1 cellular context compared by ENCODE assay signal in the genomic region with DNA sequence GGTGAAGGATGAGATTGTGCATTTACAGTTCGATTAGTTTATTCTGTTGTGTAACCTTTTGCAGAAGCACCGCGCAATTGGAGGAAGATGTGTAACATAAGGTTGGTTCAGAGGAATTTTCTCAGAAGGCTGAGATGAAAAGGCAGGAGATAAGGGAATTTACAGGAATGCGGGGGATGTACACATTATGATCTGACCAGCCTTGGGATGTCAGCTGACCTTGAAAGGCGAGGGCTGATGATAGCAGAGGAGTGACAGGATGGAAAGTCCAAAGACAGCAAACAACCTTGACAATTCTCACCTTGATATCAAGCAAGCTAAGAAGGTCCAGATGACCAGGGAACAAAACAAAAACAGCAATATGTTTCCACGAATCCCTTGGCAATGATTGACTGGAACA.
TF ChIP-seq lines count a peak whose summit lies in the region.

No MANE protein-coding gene starts in this region.

TF ChIP-seq in K562, 482 proteins besides CTCF, POLR2A, EP300 and RAD21 (continued from another document and continues in another):
- TF ChIP-seq, protein P1, sequence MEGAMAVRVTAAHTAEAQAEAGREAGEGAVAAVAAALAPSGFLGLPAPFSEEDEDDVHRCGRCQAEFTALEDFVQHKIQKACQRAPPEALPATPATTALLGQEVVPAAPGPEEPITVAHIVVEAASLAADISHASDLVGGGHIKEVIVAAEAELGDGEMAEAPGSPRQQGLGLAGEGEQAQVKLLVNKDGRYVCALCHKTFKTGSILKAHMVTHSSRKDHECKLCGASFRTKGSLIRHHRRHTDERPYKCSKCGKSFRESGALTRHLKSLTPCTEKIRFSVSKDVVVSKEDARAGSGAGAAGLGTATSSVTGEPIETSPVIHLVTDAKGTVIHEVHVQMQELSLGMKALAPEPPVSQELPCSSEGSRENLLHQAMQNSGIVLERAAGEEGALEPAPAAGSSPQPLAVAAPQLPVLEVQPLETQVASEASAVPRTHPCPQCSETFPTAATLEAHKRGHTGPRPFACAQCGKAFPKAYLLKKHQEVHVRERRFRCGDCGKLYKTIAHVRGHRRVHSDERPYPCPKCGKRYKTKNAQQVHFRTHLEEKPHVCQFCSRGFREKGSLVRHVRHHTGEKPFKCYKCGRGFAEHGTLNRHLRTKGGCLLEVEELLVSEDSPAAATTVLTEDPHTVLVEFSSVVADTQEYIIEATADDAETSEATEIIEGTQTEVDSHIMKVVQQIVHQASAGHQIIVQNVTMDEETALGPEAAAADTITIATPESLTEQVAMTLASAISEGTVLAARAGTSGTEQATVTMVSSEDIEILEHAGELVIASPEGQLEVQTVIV (CRISPR knock-in tag; IDR thresholded peaks at IDR 0.05; ENCODE audit: borderline replicate concordance): no peak
- TF ChIP-seq SNIP1 (IDR thresholded peaks at IDR 0.05; ENCODE audit: low read depth) (no peak), E2F3 (CRISPR knock-in tag; IDR thresholded peaks at IDR 0.05) (no peak), SMARCA5 (IDR thresholded peaks at IDR 0.05) (no peak), ZNF121 (CRISPR knock-in tag; conservative IDR thresholded peaks at IDR 0.05) (no peak), ZKSCAN3 (CRISPR knock-in tag; IDR thresholded peaks at IDR 0.05) (no peak), FOXA1 (IDR thresholded peaks at IDR 0.05; ENCODE audit: borderline replicate concordance) (no peak), ZNF431 (CRISPR knock-in tag; IDR thresholded peaks at IDR 0.05) (no peak), ZNF644 (tag; IDR thresholded peaks at IDR 0.05; ENCODE audit: low read depth) (no peak), ZBED1 (IDR thresholded peaks at IDR 0.05) (no peak), MEIS2 (IDR thresholded peaks at IDR 0.05; ENCODE audit: partially characterized antibody) (peak; percentile 22), MAZ (CRISPR knock-in tag; conservative IDR thresholded peaks at IDR 0.05 in 1 of 2, IDR thresholded peaks at IDR 0.05 in 1 of 2) (no peak), RFX1 (IDR thresholded peaks at IDR 0.05) (no peak), LARP7 (IDR thresholded peaks at IDR 0.05) (no peak), CBX3 (IDR thresholded peaks at IDR 0.05; ENCODE audit: borderline replicate concordance in 1 of 2, low read length in 2 of 2) (no peak), ZC3H11A (IDR thresholded peaks at IDR 0.05; ENCODE audit: low read depth, low read length) (no peak), NFE2L1 (tag; IDR thresholded peaks at IDR 0.05; ENCODE audit: borderline replicate concordance, low read depth) (no peak), NFIC (IDR thresholded peaks at IDR 0.05) (no peak), ATF1 (CRISPR knock-in tag; IDR thresholded peaks at IDR 0.05) (no peak), ATF1 (tag; IDR thresholded peaks at IDR 0.05) (no peak), ZZZ3 (IDR thresholded peaks at IDR 0.05) (no peak), ZNF76 (CRISPR knock-in tag; IDR thresholded peaks at IDR 0.05; ENCODE audit: borderline replicate concordance) (no peak), CHD4 (IDR thresholded peaks at IDR 0.05; ENCODE audit: insufficient read depth, insufficient replicate concordance, low read depth, low read length, poor library complexity, severe bottlenecking) (no peak), SAFB (IDR thresholded peaks at IDR 0.05; ENCODE audit: borderline replicate concordance, low read depth, low read length) (no peak), ESRRA (IDR thresholded peaks at IDR 0.05; ENCODE audit: borderline replicate concordance, low read depth) (peak; percentile 76), TCF7L2 (IDR thresholded peaks at IDR 0.05; ENCODE audit: low read depth, low read length) (no peak), ZNF57 (CRISPR knock-in tag; IDR thresholded peaks at IDR 0.05) (no peak), MCM7 (IDR thresholded peaks at IDR 0.05) (no peak), NFYB (IDR thresholded peaks at IDR 0.05; ENCODE audit: extremely low read depth, insufficient read length) (no peak), CREBBP (IDR thresholded peaks at IDR 0.05; ENCODE audit: low read depth, low read length) (no peak), KAT2B (IDR thresholded peaks at IDR 0.05; ENCODE audit: low read depth, low read length) (no peak), CBFA2T3 (IDR thresholded peaks at IDR 0.05) (peak; percentile 34; the same call in 1 of the 2 replicates), ZNF263 (CRISPR knock-in tag; IDR thresholded peaks at IDR 0.05; ENCODE audit: borderline replicate concordance) (no peak), ZNF764 (CRISPR knock-in tag; IDR thresholded peaks at IDR 0.05; ENCODE audit: low read depth) (no peak), SMARCB1 (IDR thresholded peaks at IDR 0.05; ENCODE audit: insufficient read length, low read depth) (no peak), CEBPB (tag; IDR thresholded peaks at IDR 0.05) (peak; percentile 27; the same call in 1 of the 2 replicates), ARID1B (IDR thresholded peaks at IDR 0.05) (peak; percentile 37), ZNF717 (CRISPR knock-in tag; IDR thresholded peaks at IDR 0.05) (no peak), ZNF79 (CRISPR knock-in tag; IDR thresholded peaks at IDR 0.05; ENCODE audit: low read depth) (no peak), CTBP1 (IDR thresholded peaks at IDR 0.05; ENCODE audit: borderline replicate concordance) (peak; percentile 89), TEAD4 (IDR thresholded peaks at IDR 0.05; ENCODE audit: low read length) (peak; percentile 35; the same call in 1 of the 2 replicates), TEAD4 (CRISPR knock-in tag; IDR thresholded peaks at IDR 0.05; ENCODE audit: borderline replicate concordance) (no peak), XRCC5 (IDR thresholded peaks at IDR 0.05; ENCODE audit: low read depth, low read length) (no peak), SIN3B (IDR thresholded peaks at IDR 0.05; ENCODE audit: low read depth) (no peak)
- TF ChIP-seq, protein P2, sequence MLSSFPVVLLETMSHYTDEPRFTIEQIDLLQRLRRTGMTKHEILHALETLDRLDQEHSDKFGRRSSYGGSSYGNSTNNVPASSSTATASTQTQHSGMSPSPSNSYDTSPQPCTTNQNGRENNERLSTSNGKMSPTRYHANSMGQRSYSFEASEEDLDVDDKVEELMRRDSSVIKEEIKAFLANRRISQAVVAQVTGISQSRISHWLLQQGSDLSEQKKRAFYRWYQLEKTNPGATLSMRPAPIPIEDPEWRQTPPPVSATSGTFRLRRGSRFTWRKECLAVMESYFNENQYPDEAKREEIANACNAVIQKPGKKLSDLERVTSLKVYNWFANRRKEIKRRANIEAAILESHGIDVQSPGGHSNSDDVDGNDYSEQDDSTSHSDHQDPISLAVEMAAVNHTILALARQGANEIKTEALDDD (IDR thresholded peaks at IDR 0.05): no peak
- TF ChIP-seq, protein P3, sequence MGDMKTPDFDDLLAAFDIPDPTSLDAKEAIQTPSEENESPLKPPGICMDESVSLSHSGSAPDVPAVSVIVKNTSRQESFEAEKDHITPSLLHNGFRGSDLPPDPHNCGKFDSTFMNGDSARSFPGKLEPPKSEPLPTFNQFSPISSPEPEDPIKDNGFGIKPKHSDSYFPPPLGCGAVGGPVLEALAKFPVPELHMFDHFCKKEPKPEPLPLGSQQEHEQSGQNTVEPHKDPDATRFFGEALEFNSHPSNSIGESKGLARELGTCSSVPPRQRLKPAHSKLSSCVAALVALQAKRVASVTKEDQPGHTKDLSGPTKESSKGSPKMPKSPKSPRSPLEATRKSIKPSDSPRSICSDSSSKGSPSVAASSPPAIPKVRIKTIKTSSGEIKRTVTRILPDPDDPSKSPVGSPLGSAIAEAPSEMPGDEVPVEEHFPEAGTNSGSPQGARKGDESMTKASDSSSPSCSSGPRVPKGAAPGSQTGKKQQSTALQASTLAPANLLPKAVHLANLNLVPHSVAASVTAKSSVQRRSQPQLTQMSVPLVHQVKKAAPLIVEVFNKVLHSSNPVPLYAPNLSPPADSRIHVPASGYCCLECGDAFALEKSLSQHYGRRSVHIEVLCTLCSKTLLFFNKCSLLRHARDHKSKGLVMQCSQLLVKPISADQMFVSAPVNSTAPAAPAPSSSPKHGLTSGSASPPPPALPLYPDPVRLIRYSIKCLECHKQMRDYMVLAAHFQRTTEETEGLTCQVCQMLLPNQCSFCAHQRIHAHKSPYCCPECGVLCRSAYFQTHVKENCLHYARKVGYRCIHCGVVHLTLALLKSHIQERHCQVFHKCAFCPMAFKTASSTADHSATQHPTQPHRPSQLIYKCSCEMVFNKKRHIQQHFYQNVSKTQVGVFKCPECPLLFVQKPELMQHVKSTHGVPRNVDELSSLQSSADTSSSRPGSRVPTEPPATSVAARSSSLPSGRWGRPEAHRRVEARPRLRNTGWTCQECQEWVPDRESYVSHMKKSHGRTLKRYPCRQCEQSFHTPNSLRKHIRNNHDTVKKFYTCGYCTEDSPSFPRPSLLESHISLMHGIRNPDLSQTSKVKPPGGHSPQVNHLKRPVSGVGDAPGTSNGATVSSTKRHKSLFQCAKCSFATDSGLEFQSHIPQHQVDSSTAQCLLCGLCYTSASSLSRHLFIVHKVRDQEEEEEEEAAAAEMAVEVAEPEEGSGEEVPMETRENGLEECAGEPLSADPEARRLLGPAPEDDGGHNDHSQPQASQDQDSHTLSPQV (IDR thresholded peaks at IDR 0.05): no peak
- TF ChIP-seq, protein P4, sequence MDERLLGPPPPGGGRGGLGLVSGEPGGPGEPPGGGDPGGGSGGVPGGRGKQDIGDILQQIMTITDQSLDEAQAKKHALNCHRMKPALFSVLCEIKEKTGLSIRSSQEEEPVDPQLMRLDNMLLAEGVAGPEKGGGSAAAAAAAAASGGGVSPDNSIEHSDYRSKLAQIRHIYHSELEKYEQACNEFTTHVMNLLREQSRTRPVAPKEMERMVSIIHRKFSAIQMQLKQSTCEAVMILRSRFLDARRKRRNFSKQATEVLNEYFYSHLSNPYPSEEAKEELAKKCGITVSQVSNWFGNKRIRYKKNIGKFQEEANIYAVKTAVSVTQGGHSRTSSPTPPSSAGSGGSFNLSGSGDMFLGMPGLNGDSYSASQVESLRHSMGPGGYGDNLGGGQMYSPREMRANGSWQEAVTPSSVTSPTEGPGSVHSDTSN (CRISPR knock-in tag; IDR thresholded peaks at IDR 0.05; ENCODE audit: low read depth): no peak
- TF ChIP-seq, protein P4 (tag; conservative IDR thresholded peaks at IDR 0.05; ENCODE audit: low read depth): 0 out of 2 replicates have a peak, but pooled peaks have one; percentile 9
- TF ChIP-seq, protein P5, sequence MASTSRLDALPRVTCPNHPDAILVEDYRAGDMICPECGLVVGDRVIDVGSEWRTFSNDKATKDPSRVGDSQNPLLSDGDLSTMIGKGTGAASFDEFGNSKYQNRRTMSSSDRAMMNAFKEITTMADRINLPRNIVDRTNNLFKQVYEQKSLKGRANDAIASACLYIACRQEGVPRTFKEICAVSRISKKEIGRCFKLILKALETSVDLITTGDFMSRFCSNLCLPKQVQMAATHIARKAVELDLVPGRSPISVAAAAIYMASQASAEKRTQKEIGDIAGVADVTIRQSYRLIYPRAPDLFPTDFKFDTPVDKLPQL (IDR thresholded peaks at IDR 0.05; ENCODE audit: extremely low read depth, insufficient read length): no peak
- TF ChIP-seq, protein P6, sequence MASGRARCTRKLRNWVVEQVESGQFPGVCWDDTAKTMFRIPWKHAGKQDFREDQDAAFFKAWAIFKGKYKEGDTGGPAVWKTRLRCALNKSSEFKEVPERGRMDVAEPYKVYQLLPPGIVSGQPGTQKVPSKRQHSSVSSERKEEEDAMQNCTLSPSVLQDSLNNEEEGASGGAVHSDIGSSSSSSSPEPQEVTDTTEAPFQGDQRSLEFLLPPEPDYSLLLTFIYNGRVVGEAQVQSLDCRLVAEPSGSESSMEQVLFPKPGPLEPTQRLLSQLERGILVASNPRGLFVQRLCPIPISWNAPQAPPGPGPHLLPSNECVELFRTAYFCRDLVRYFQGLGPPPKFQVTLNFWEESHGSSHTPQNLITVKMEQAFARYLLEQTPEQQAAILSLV (tag; IDR thresholded peaks at IDR 0.05): no peak
- TF ChIP-seq, protein P7, sequence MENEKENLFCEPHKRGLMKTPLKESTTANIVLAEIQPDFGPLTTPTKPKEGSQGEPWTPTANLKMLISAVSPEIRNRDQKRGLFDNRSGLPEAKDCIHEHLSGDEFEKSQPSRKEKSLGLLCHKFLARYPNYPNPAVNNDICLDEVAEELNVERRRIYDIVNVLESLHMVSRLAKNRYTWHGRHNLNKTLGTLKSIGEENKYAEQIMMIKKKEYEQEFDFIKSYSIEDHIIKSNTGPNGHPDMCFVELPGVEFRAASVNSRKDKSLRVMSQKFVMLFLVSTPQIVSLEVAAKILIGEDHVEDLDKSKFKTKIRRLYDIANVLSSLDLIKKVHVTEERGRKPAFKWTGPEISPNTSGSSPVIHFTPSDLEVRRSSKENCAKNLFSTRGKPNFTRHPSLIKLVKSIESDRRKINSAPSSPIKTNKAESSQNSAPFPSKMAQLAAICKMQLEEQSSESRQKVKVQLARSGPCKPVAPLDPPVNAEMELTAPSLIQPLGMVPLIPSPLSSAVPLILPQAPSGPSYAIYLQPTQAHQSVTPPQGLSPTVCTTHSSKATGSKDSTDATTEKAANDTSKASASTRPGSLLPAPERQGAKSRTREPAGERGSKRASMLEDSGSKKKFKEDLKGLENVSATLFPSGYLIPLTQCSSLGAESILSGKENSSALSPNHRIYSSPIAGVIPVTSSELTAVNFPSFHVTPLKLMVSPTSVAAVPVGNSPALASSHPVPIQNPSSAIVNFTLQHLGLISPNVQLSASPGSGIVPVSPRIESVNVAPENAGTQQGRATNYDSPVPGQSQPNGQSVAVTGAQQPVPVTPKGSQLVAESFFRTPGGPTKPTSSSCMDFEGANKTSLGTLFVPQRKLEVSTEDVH (IDR thresholded peaks at IDR 0.05; ENCODE audit: low read depth, partially characterized antibody): no peak
- TF ChIP-seq, protein P8, sequence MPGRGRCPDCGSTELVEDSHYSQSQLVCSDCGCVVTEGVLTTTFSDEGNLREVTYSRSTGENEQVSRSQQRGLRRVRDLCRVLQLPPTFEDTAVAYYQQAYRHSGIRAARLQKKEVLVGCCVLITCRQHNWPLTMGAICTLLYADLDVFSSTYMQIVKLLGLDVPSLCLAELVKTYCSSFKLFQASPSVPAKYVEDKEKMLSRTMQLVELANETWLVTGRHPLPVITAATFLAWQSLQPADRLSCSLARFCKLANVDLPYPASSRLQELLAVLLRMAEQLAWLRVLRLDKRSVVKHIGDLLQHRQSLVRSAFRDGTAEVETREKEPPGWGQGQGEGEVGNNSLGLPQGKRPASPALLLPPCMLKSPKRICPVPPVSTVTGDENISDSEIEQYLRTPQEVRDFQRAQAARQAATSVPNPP (IDR thresholded peaks at IDR 0.05; ENCODE audit: borderline replicate concordance, insufficient read depth, insufficient read length): no peak
